In the genomic region with DNA sequence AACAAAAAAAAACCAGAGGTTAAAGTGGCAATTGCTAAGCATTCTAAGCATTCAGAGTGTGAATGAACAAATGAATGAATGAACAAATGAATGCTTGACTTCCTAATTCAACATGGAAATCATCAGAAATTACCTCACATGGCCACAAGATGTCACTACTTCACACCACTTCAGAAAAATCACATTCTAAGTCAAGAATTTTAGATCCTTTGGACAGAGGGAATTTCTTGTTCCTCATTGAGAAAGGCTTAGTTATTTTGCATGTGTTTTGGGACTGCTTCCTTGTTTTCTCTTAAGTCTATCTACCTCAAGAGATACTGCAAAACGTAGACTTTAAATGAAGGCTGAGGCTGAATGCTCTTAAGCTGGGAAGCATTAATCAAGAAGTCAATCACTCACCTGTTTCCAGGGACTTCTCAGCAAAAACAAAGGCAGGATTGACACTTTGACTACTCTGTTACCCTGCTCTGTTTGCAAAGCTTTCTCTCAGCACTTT, we compare ENCODE assay signal across 1 cellular context.
TF ChIP-seq lines count a peak whose summit lies in the region.

No MANE protein-coding gene starts in this region.

TF ChIP-seq in HEK293, 187 proteins besides CTCF, POLR2A, EP300 and RAD21 (continued from another document):
- TF ChIP-seq, protein P1, sequence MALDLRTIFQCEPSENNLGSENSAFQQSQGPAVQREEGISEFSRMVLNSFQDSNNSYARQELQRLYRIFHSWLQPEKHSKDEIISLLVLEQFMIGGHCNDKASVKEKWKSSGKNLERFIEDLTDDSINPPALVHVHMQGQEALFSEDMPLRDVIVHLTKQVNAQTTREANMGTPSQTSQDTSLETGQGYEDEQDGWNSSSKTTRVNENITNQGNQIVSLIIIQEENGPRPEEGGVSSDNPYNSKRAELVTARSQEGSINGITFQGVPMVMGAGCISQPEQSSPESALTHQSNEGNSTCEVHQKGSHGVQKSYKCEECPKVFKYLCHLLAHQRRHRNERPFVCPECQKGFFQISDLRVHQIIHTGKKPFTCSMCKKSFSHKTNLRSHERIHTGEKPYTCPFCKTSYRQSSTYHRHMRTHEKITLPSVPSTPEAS (tag by site-specific recombination; IDR thresholded peaks at IDR 0.05) = no peak
- TF ChIP-seq ZNF24 (tag by site-specific recombination; IDR thresholded peaks at IDR 0.05) = peak; percentile 99
- peak; percentile 94 for TF ChIP-seq ZNF654 (tag by site-specific recombination; IDR thresholded peaks at IDR 0.05; ENCODE audit: low read depth)
- no peak for TF ChIP-seq ZNF707 (tag by site-specific recombination; IDR thresholded peaks at IDR 0.05)
- no peak for TF ChIP-seq ZFP69B (tag by site-specific recombination; IDR thresholded peaks at IDR 0.05)
- no peak for TF ChIP-seq ZNF624 (tag by site-specific recombination; IDR thresholded peaks at IDR 0.05)
- no peak for TF ChIP-seq HOXC10 (CRISPR knock-in tag; IDR thresholded peaks at IDR 0.05)
- no peak for TF ChIP-seq ZNF138 (tag by site-specific recombination; IDR thresholded peaks at IDR 0.05; ENCODE audit: borderline replicate concordance)
- no peak for TF ChIP-seq ZNF660 (tag by site-specific recombination; IDR thresholded peaks at IDR 0.05)
- TF ChIP-seq, protein P2, sequence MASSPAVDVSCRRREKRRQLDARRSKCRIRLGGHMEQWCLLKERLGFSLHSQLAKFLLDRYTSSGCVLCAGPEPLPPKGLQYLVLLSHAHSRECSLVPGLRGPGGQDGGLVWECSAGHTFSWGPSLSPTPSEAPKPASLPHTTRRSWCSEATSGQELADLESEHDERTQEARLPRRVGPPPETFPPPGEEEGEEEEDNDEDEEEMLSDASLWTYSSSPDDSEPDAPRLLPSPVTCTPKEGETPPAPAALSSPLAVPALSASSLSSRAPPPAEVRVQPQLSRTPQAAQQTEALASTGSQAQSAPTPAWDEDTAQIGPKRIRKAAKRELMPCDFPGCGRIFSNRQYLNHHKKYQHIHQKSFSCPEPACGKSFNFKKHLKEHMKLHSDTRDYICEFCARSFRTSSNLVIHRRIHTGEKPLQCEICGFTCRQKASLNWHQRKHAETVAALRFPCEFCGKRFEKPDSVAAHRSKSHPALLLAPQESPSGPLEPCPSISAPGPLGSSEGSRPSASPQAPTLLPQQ (tag by site-specific recombination; IDR thresholded peaks at IDR 0.05) = no peak
- TF ChIP-seq EGR2 (tag by site-specific recombination; IDR thresholded peaks at IDR 0.05; ENCODE audit: low read depth) = no peak
- no peak for TF ChIP-seq SP2 (tag by site-specific recombination; IDR thresholded peaks at IDR 0.05)
- no peak for TF ChIP-seq ZNF423 (tag by site-specific recombination; IDR thresholded peaks at IDR 0.05)
- TF ChIP-seq, protein P3, sequence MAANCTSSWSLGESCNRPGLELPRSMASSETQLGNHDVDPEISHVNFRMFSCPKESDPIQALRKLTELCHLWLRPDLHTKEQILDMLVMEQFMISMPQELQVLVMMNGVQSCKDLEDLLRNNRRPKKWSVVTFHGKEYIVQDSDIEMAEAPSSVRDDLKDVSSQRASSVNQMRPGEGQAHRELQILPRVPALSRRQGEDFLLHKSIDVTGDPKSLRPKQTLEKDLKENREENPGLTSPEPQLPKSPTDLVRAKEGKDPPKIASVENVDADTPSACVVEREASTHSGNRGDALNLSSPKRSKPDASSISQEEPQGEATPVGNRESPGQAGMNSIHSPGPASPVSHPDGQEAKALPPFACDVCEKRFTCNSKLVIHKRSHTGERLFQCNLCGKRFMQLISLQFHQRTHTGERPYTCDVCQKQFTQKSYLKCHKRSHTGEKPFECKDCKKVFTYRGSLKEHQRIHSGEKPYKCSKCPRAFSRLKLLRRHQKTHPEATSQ (tag by site-specific recombination; IDR thresholded peaks at IDR 0.05) = no peak
- TF ChIP-seq ZFP41 (tag by site-specific recombination; IDR thresholded peaks at IDR 0.05; ENCODE audit: borderline replicate concordance) = no peak
- no peak for TF ChIP-seq ZNF341 (tag by site-specific recombination; IDR thresholded peaks at IDR 0.05; ENCODE audit: low read depth)
